ENCODE assay signal across 1 cellular context in genomic region chr15:50249704-50250103, GRCh38.
TF ChIP-seq lines count a peak whose summit lies in the region.

No MANE protein-coding gene starts in this region.

TF ChIP-seq in HepG2, 621 proteins besides CTCF, POLR2A, EP300 and RAD21:
- TF ChIP-seq MAFK (conservative IDR thresholded peaks at IDR 0.05 in 1 of 2, IDR thresholded peaks at IDR 0.05 in 1 of 2; ENCODE audit: low read length in 2 of 2) (peak; percentile 87 to 96), NKX3-1 (CRISPR knock-in tag; IDR thresholded peaks at IDR 0.05) (no peak), MAFF (IDR thresholded peaks at IDR 0.05; ENCODE audit: low read depth, low read length) (peak; percentile 91)
